Comparison of ENCODE assay signal across 8 cellular contexts in genomic region chrX:136909706-136910564, GRCh38. TPM values are rescaled to one million over a fixed set of nuclear protein-coding genes. Genes with fewer than 3 reads are reported as not detected.
DNase-seq lines count a peak whose midpoint lies in the region; ATAC-seq, FAIRE-seq and TF ChIP-seq lines count a peak whose summit lies in the region.

No MANE protein-coding gene starts in this region.

- peak; percentile 89 for FAIRE-seq in islet of Langerhans (lab: Jason Lieb, UNC)

- POLR2A ChIA-PET in WTC11 (lab: Charles Lee) = interaction anchor here (1.9 kb wide), 1 partner anchor 29 kb away, joined by 9 read pairs; the partner anchor contains the start of gene RBMX

- CTCF ChIA-PET in WTC11 (lab: Charles Lee) = interaction anchor here (0.6 kb wide), 1 partner anchor 1197 kb away, joined by 3 read pairs; no protein-coding TSS in a partner anchor

- no peaks in the 10 kb centered on the region for H3K36me3 Mint-ChIP-seq in WTC11

- H3K4me3 Mint-ChIP-seq in WTC11 = peak overlapping the region; percentile 87

- H3K9me3 Mint-ChIP-seq in WTC11 = no peaks in the 10 kb centered on the region

- no peak for TF ChIP-seq CTCF in AG09309 (IDR thresholded peaks at IDR 0.05; ENCODE audit: control insufficient read depth, insufficient read depth, low read depth, low read length, missing control alignments)
- TF ChIP-seq CTCF in WTC11 (IDR thresholded peaks at IDR 0.05) = no peak

- peaks cover 7% of the 10 kb centered on the region; the same call in 1 of the 2 replicates for H3K4me1 Mint-ChIP-seq in WTC11

- H3K27ac Mint-ChIP-seq in WTC11 = peak overlapping the region; percentile 94

- TF ChIP-seq POLR2A in GM18951 (IDR thresholded peaks at IDR 0.05; ENCODE audit: extremely low read depth, insufficient read depth, insufficient read length) = peak; percentile 27

- H3K4me3 ChIP-seq in AG09309 (ENCODE audit: control insufficient read depth, low read depth, low read length) = peak overlapping the region; percentile 74

- in situ Hi-C loops in GM18951 (cut with MboI; ENCODE audit: low sequenced_read_pairs, unreplicated experiment) = no loop called here

- ATAC-seq in HG03175 (IDR thresholded peaks at IDR 0.05; ENCODE audit: unreplicated experiment) (peak; percentile 59), WTC11 (peak; percentile 87)

- no peaks in the 10 kb centered on the region for H3K27me3 Mint-ChIP-seq in WTC11 (ENCODE audit: low read depth)

- DNase-seq in AG09309 (ENCODE audit: low read depth) (peak; percentile 67), NCI-H2227 treated with DMSO at 0.1 percent for 48 hours (lab: John Stamatoyannopoulos, UW) (peak; percentile 99), WTC11 (ENCODE audit: low spot score) (peak; percentile 79), cerebellar cortex (ENCODE audit: low spot score) (peak; percentile 97)
- DNase-seq in stimulated activated CD4-positive, alpha-beta T cell treated with anti-CD3 and anti-CD28 coated beads, Interleukin-12 subunit alpha, Interleukin-12 subunit beta, amount 100 ng/mL, for 24 hours (ENCODE audit: low read depth in 2 of 2) = peak; percentile 13 to 61

TF ChIP-seq in WTC11, 78 proteins besides CTCF, POLR2A, EP300 and RAD21 (continues in another document):
- TF ChIP-seq ZNF121 (CRISPR knock-in tag; IDR thresholded peaks at IDR 0.05) (no peak), FOXP4 (CRISPR knock-in tag; IDR thresholded peaks at IDR 0.05) (no peak), NFATC4 (CRISPR knock-in tag; IDR thresholded peaks at IDR 0.05) (no peak), E2F4 (CRISPR knock-in tag; IDR thresholded peaks at IDR 0.05; ENCODE audit: borderline replicate concordance, low read depth) (no peak), ATF3 (CRISPR knock-in tag; conservative IDR thresholded peaks at IDR 0.05) (no peak), GRHL2 (CRISPR knock-in tag; IDR thresholded peaks at IDR 0.05; ENCODE audit: insufficient replicate concordance, severe bottlenecking) (no peak), AR (CRISPR knock-in tag; IDR thresholded peaks at IDR 0.05) (no peak), PRDM15 (CRISPR knock-in tag; IDR thresholded peaks at IDR 0.05) (no peak), ESRRA (CRISPR knock-in tag; IDR thresholded peaks at IDR 0.05; ENCODE audit: borderline replicate concordance) (no peak), ZNF138 (CRISPR knock-in tag; conservative IDR thresholded peaks at IDR 0.05) (no peak), SOX15 (CRISPR knock-in tag; IDR thresholded peaks at IDR 0.05) (no peak), KAT7 (CRISPR knock-in tag; IDR thresholded peaks at IDR 0.05; ENCODE audit: borderline replicate concordance) (no peak), MXD4 (CRISPR knock-in tag; IDR thresholded peaks at IDR 0.05; ENCODE audit: borderline replicate concordance) (no peak), CREM (CRISPR knock-in tag; IDR thresholded peaks at IDR 0.05) (no peak)

RNA-seq across cellular contexts. Expression of gene RBMX, which starts 29.4 kb away (rescaled TPM):
- total RNA-seq in WTC11 (2021) = 373 to 398 TPM (median 379 TPM) in 3 replicates

Comparison
In these comparisons a context has a peak if more than half of its experiments do, and no peak if none do; other contexts are left out.
1. Peak in every context shown above with its lines: DNase-seq, ATAC-seq and H3K4me3 ChIP-seq.
2. DNase-seq: peak in every context shown above with its lines; median percentile 99 in NCI-H2227 treated with DMSO at 0.1 percent for 48 hours; 97 in cerebellar cortex; 79 in WTC11; 67 in AG09309; 37 in stimulated activated CD4-positive, alpha-beta T cell treated with anti-CD3 and anti-CD28 coated beads, Interleukin-12 subunit alpha, Interleukin-12 subunit beta, amount 100 ng/mL, for 24 hours.